In genomic region chr5:83494666-83495065, GRCh38 we compare ENCODE assay signal across 1 cellular context.
TF ChIP-seq lines count a peak whose summit lies in the region.

No MANE protein-coding gene starts in this region.

TF ChIP-seq in K562, 482 proteins besides CTCF, POLR2A, EP300 and RAD21 (continued from another document):
- TF ChIP-seq, protein P1, sequence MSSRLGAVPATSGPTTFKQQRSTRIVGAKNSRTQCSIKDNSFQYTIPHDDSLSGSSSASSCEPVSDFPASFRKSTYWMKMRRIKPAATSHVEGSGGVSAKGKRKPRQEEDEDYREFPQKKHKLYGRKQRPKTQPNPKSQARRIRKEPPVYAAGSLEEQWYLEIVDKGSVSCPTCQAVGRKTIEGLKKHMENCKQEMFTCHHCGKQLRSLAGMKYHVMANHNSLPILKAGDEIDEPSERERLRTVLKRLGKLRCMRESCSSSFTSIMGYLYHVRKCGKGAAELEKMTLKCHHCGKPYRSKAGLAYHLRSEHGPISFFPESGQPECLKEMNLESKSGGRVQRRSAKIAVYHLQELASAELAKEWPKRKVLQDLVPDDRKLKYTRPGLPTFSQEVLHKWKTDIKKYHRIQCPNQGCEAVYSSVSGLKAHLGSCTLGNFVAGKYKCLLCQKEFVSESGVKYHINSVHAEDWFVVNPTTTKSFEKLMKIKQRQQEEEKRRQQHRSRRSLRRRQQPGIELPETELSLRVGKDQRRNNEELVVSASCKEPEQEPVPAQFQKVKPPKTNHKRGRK (tag; IDR thresholded peaks at IDR 0.05), result no peak
- TF ChIP-seq HDAC2 (IDR thresholded peaks at IDR 0.05) (no peak), SRSF9 (IDR thresholded peaks at IDR 0.05; ENCODE audit: borderline replicate concordance, low read depth, low read length) (no peak), EHMT2 (IDR thresholded peaks at IDR 0.05) (no peak), CEBPG (CRISPR knock-in tag; IDR thresholded peaks at IDR 0.05) (no peak), CEBPG (tag; conservative IDR thresholded peaks at IDR 0.05 in 1 of 2, IDR thresholded peaks at IDR 0.05 in 1 of 2) (0 out of 4 replicates have a peak, but pooled peaks of 1 of the 2 experiments have one; percentile 34), CEBPB (tag; IDR thresholded peaks at IDR 0.05) (peak; percentile 39; the same call in 1 of the 2 replicates), ZBTB8A (IDR thresholded peaks at IDR 0.05; ENCODE audit: partially characterized antibody) (no peak), PPARD (CRISPR knock-in tag; IDR thresholded peaks at IDR 0.05) (no peak), ZNF780A (CRISPR knock-in tag; IDR thresholded peaks at IDR 0.05) (no peak)
TF ChIP-seq in K562: peak in this region for 2.
